8 cellular contexts compared by ENCODE assay signal in the genomic region with DNA sequence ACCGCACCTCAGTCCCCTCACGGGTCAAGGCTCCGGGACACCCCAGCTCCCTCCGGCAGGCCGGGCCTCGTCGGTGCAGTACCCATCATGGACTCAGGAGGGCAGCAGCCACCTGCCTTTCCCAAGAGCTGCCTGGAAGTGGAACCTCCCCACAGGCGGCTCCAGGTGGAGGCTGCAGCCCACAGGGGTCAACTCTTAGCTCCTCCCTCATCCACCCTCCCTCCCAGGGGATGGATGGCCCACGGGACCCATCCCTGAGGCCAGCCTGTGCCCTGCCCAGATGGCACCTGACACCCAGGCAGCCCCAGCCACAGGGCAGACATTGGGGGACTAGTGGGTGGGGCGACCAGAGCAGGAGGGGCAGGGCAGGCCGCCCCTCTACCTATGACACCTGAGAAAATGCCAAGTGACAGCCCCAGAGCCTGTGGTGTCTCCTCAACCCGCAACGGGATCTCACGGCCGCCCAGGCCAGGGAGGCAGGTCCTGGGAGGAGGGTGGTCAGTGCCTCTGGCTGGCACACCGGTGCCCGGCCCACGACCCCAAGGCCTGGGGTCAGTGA. TPM values are rescaled to one million over a fixed set of nuclear protein-coding genes. Genes with fewer than 3 reads are reported as not detected.
DNase-seq lines count a peak whose midpoint lies in the region; ATAC-seq, FAIRE-seq and TF ChIP-seq lines count a peak whose summit lies in the region.

No MANE protein-coding gene starts in this region.

- TF ChIP-seq POLR2A in H54 (IDR thresholded peaks at IDR 0.05; ENCODE audit: low read depth, low read length) = no peak
- no peak for TF ChIP-seq POLR2A in erythroblast (IDR thresholded peaks at IDR 0.05; ENCODE audit: low read length)

- no peak for ATAC-seq in GM18870 (IDR thresholded peaks at IDR 0.05; ENCODE audit: unreplicated experiment)

- DNase-seq in C1 segment of cervical spinal cord (lab: John Stamatoyannopoulos, UW) (peak in 11 of 14 donors; percentile 8 to 78 (median 51)), H54 (ENCODE audit: insufficient read length, low spot score) (peak; percentile 85), NCI-H774 (lab: John Stamatoyannopoulos, UW) (peak; percentile 31), activated T-cell treated with anti-CD3 and anti-CD28 coated beads for 24 hours (ENCODE audit: low read depth) (peak; percentile 60), erythroblast (lab: John Stamatoyannopoulos, UW) (peak; percentile 50 to 72), myocyte (ENCODE audit: low read depth) (peak; percentile 59)
- peak; percentile 44 to 46 for DNase-seq in stimulated activated CD8-positive, alpha-beta memory T cell treated with anti-CD3 and anti-CD28 coated beads, Interleukin-7, amount 100 ng/mL, for 4 hours (ENCODE audit: low read depth in 2 of 2)

- no peak for FAIRE-seq in H54 (lab: Jason Lieb, UNC)

RNA-seq across cellular contexts. Expression of gene ARHGEF16, which starts 1.2 kb away (rescaled TPM):
- not detected in 2 replicates for total RNA-seq in myocyte
- polyA plus RNA-seq in myocyte (2012) = 0.18 TPM

Comparison
In these comparisons a context has a peak if more than half of its experiments do, and no peak if none do; other contexts are left out.
1. DNase-seq: peak in every context shown above with its lines; median percentile 85 in H54; 61 in erythroblast; 60 in activated T-cell treated with anti-CD3 and anti-CD28 coated beads for 24 hours; 59 in myocyte; 51 in C1 segment of cervical spinal cord; 45 in stimulated activated CD8-positive, alpha-beta memory T cell treated with anti-CD3 and anti-CD28 coated beads, Interleukin-7, amount 100 ng/mL, for 4 hours; 31 in NCI-H774.